In the genomic region with DNA sequence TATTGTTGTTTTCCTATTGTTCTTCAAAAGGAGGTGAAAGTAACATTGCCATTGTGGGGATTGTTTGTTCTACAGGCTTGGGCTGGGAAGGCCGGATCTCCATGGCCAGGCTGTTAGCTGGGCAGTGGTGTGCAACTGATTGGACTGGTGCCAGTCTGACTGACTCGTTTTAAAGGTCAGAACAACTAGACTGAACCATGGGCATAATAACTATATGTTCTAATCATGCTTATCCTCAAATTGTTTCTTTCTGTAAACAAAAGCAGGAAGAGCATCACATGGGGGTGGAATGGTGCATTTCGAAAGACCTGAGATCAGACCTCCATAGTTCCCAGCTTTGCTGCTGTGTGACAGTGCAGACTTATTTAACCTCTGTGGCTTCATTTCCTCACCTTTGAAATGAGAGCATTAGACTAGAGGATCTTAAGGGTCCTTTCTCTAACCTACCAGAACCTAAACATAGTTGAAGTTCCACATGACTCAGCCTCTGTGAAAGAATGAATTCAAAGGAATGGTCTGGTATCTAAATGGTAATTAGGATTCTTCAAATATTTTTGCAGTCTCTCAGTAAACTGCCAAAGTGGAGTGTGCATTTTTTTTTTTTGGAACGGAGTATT, we compare ENCODE assay signal across 10 cellular contexts.
DNase-seq lines count a peak whose midpoint lies in the region; ATAC-seq lines count a peak whose summit lies in the region.
"Had no signal": no experiment of that assay in that cellular context is flagged by ENCODE, and none has a peak within 500 bp of the region (broad histone marks: within the 10 kb centered on the region; RNA-seq: fewer than 3 reads in every experiment).

No MANE protein-coding gene starts in this region.

- WGBS in neuronal stem cell (ENCODE audit: extremely low coverage in 2 of 2, insufficient read length in 2 of 2, insufficient replicate concordance in 1 of 2), 2 donors, result no CpG with 5 or more reads among the region's 4 CpGs

- H3K9ac ChIP-seq in neuronal stem cell (ENCODE audit: low read depth, low read length, poor library complexity), result no peak overlapping the region

- CTCF ChIA-PET in activated CD4-positive, alpha-beta T cell treated with anti-CD3 and anti-CD28 coated beads, Interleukin-2, amount 10 ng/mL, durations not matched to agents 7 days and 5 days (lab: Charles Lee), result no interaction called here

- H3K27ac Mint-ChIP-seq in activated T-cell treated with anti-CD3 and anti-CD28 coated beads, Interleukin-2, amount 50 U/mL, for 24 hours, result no peak overlapping the region
- H3K27ac Mint-ChIP-seq in activated CD4-positive, alpha-beta T cell treated with anti-CD3 and anti-CD28 coated beads, Interleukin-2, amount 10 ng/mL, durations not matched to agents 7 days and 5 days, result no peak overlapping the region

- no peak overlapping the region for H3K4me3 ChIP-seq in neuronal stem cell (ENCODE audit: low read length in 2 of 2)

- peaks cover 0 to 3% of the 10 kb centered on the region in 2 donors for H3K9me3 ChIP-seq in neuronal stem cell (replicated peaks in 1 of 2; ENCODE audit: control insufficient read depth in 2 of 2, insufficient read depth in 1 of 2, low read depth in 1 of 2, low read length in 2 of 2)

- H3K36me3 ChIP-seq in neuronal stem cell (replicated peaks in 1 of 2; ENCODE audit: control insufficient read depth in 2 of 2, insufficient read depth in 2 of 2, low read length in 2 of 2), result no peaks in the 10 kb centered on the region

- ATAC-seq in GM21447 (IDR thresholded peaks at IDR 0.05; ENCODE audit: unreplicated experiment) (no peak), HG03135 (IDR thresholded peaks at IDR 0.05; ENCODE audit: unreplicated experiment) (no peak)

- H3K4ac ChIP-seq in neuronal stem cell (ENCODE audit: low read length), result no peak overlapping the region

- no peaks in the 10 kb centered on the region for H3K79me1 ChIP-seq in neuronal stem cell (ENCODE audit: low read depth, low read length)

- POLR2A ChIA-PET in activated CD4-positive, alpha-beta T cell treated with anti-CD3 and anti-CD28 coated beads, Interleukin-2, amount 10 ng/mL, durations not matched to agents 7 days and 5 days (lab: Charles Lee), result no interaction called here

- no peaks in the 10 kb centered on the region for H3K27me3 Mint-ChIP-seq in activated T-cell treated with anti-CD3 and anti-CD28 coated beads, Interleukin-2, amount 50 U/mL, for 24 hours
- no peaks in the 10 kb centered on the region for H3K27me3 Mint-ChIP-seq in activated CD4-positive, alpha-beta T cell treated with anti-CD3 and anti-CD28 coated beads, Interleukin-2, amount 10 ng/mL, durations not matched to agents 7 days and 5 days

- H2BK120ac ChIP-seq in neuronal stem cell (ENCODE audit: low read depth, low read length), result no peak overlapping the region

- H3K27ac ChIP-seq in epithelial cell of prostate, result peak overlapping the region; percentile 46
- peak overlapping the region; percentile 4 for H3K27ac ChIP-seq in neuronal stem cell (replicated peaks; ENCODE audit: low read length)

- peak overlapping the region; percentile 54 for H2AFZ ChIP-seq in neuronal stem cell (ENCODE audit: low read length)

- no peak overlapping the region for H3K14ac ChIP-seq in neuronal stem cell (ENCODE audit: low read length)

- H3K18ac ChIP-seq in neuronal stem cell (ENCODE audit: low read length), result no peak overlapping the region

- no peaks in the 10 kb centered on the region for H3K27me3 ChIP-seq in neuronal stem cell (ENCODE audit: control insufficient read depth in 3 of 3, insufficient read depth in 3 of 3, low read depth in 1 of 3, low read length in 3 of 3)

- no peak overlapping the region for H2BK15ac ChIP-seq in neuronal stem cell (ENCODE audit: low read length)

- H3K9me3 Mint-ChIP-seq in activated T-cell treated with anti-CD3 and anti-CD28 coated beads, Interleukin-2, amount 50 U/mL, for 24 hours, result no peaks in the 10 kb centered on the region
- H3K9me3 Mint-ChIP-seq in activated CD4-positive, alpha-beta T cell treated with anti-CD3 and anti-CD28 coated beads, Interleukin-2, amount 10 ng/mL, durations not matched to agents 7 days and 5 days, result peaks cover 2% of the 10 kb centered on the region

- H2BK5ac ChIP-seq in neuronal stem cell (ENCODE audit: low read length), result no peak overlapping the region

- H4K8ac ChIP-seq in neuronal stem cell (ENCODE audit: low read depth, low read length), result no peak overlapping the region

- no peak overlapping the region for H3K4me2 ChIP-seq in neuronal stem cell (ENCODE audit: insufficient read depth, low read length, poor library complexity, severe bottlenecking)

- H4K91ac ChIP-seq in neuronal stem cell (ENCODE audit: low read depth, low read length, poor library complexity), result no peak overlapping the region

- no peak overlapping the region for H3K23ac ChIP-seq in neuronal stem cell (ENCODE audit: low read depth, low read length, poor library complexity)

- no peak overlapping the region for H3K4me3 Mint-ChIP-seq in activated T-cell treated with anti-CD3 and anti-CD28 coated beads, Interleukin-2, amount 50 U/mL, for 24 hours
- H3K4me3 Mint-ChIP-seq in activated CD4-positive, alpha-beta T cell treated with anti-CD3 and anti-CD28 coated beads, Interleukin-2, amount 10 ng/mL, durations not matched to agents 7 days and 5 days, result no peak overlapping the region

- H3K4me1 ChIP-seq in neuronal stem cell (ENCODE audit: control insufficient read depth in 2 of 2, insufficient read depth in 1 of 2, low read depth in 1 of 2, low read length in 2 of 2), result peaks cover 4 to 14% of the 10 kb centered on the region in 2 donors

- H3K4me1 Mint-ChIP-seq in activated T-cell treated with anti-CD3 and anti-CD28 coated beads, Interleukin-2, amount 50 U/mL, for 24 hours (ENCODE audit: low read depth), result peaks cover 4% of the 10 kb centered on the region
- H3K4me1 Mint-ChIP-seq in activated CD4-positive, alpha-beta T cell treated with anti-CD3 and anti-CD28 coated beads, Interleukin-2, amount 10 ng/mL, durations not matched to agents 7 days and 5 days, result no peaks in the 10 kb centered on the region

- no peak overlapping the region for H2BK12ac ChIP-seq in neuronal stem cell (ENCODE audit: low read length)

- DNase-seq in DMS53 treated with DMSO at 0.1 percent for 48 hours (lab: John Stamatoyannopoulos, UW; ENCODE audit: unreplicated experiment), result peak; percentile 51
- DNase-seq in NCI-H226, result peak; percentile 90
- no peak for DNase-seq in epithelial cell of prostate (ENCODE audit: low read depth, low spot score)
- peak; percentile 11 for DNase-seq in neuronal stem cell (ENCODE audit: low spot score)
- DNase-seq in activated T-cell treated with anti-CD3 and anti-CD28 coated beads, Interleukin-2, amount 50 U/mL, for 24 hours, result no peak
- no peak for DNase-seq in activated CD4-positive, alpha-beta T cell treated with anti-CD3 and anti-CD28 coated beads, Interleukin-2, amount 10 ng/mL, durations not matched to agents 7 days and 5 days
- DNase-seq: activated naive CD4-positive, alpha-beta T cell treated with Interleukin-2 at 50 U/mL for 16 hours; RPMI8226 had no signal

- H2AK5ac ChIP-seq in neuronal stem cell (ENCODE audit: low read depth, low read length), result no peak overlapping the region

- H3K36me3 Mint-ChIP-seq in activated T-cell treated with anti-CD3 and anti-CD28 coated beads, Interleukin-2, amount 50 U/mL, for 24 hours (ENCODE audit: low read depth), result peaks cover 2% of the 10 kb centered on the region
- H3K36me3 Mint-ChIP-seq in activated CD4-positive, alpha-beta T cell treated with anti-CD3 and anti-CD28 coated beads, Interleukin-2, amount 10 ng/mL, durations not matched to agents 7 days and 5 days (ENCODE audit: low read depth), result no peaks in the 10 kb centered on the region

Comparison
In these comparisons a context has a peak if more than half of its experiments do, and no peak if none do; other contexts are left out.
1. DNase-seq: peak in DMS53 treated with DMSO at 0.1 percent for 48 hours (single experiment), NCI-H226 (single experiment) and neuronal stem cell (single experiment); none in epithelial cell of prostate (single experiment), activated T-cell treated with anti-CD3 and anti-CD28 coated beads, Interleukin-2, amount 50 U/mL, for 24 hours (single experiment) and activated CD4-positive, alpha-beta T cell treated with anti-CD3 and anti-CD28 coated beads, Interleukin-2, amount 10 ng/mL, durations not matched to agents 7 days and 5 days (single experiment).